ENCODE assay signal across 16 cellular contexts in the genomic region with DNA sequence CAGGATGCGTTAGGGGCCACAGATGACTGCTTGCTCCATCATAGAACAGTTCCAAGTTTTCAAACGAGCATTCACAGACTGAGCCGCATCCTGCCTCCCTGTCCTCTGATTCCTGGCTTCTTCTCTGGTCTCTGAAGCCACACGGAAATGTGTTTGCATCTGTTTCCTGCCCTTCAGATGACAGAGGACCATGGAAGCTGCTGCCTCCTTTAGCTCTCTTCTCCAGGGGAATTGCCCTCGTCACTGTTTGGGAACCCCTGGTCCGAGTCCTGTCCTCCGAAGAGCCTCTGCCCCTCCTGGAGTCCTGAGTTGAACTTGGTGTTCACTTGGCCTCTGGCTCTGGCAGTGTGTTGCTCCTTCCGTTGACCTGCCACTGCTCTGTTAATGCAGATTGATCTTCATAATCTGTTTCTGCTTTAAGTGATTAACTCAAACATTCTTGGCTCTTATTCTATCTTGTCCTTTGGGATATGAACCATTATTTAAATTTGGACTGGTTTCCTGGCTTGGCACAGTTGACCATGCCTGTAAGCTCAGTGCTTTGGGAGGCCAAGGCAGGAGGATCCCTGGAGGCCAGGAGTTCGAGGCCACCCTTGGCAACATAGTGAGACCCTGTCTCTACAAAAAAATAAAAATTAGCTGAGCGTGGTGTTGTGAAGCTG.
DNase-seq lines count a peak whose midpoint lies in the region; ATAC-seq and TF ChIP-seq lines count a peak whose summit lies in the region.
"Had no signal": no experiment of that assay in that cellular context is flagged by ENCODE, and none has a peak within 500 bp of the region (broad histone marks: within the 10 kb centered on the region; RNA-seq: fewer than 3 reads in every experiment).

No MANE protein-coding gene starts in this region.

- H3K27me3 ChIP-seq in adipocyte (replicated peaks; ENCODE audit: control insufficient read depth, insufficient read depth, low read length) (no peaks in the 10 kb centered on the region), lung (ENCODE audit: control insufficient read depth, insufficient read depth) (no peaks in the 10 kb centered on the region), stomach smooth muscle (ENCODE audit: control insufficient read depth in 1 of 2, insufficient read depth in 2 of 2, low read length in 2 of 2) (no peaks in the 10 kb centered on the region), neuronal stem cell (ENCODE audit: control insufficient read depth in 3 of 3, insufficient read depth in 3 of 3, low read depth in 1 of 3, low read length in 3 of 3) (no peaks in the 10 kb centered on the region)
- H3K27me3 ChIP-seq: colonic mucosa had no signal

- H3K9ac ChIP-seq in adipocyte (ENCODE audit: low read length) (no peak overlapping the region), stomach smooth muscle (ENCODE audit: low read length in 2 of 2) (peak overlapping the region; percentile 19 to 29), neuronal stem cell (ENCODE audit: low read depth, low read length, poor library complexity) (no peak overlapping the region)

- peak overlapping the region; percentile 1 for H3K4me3 ChIP-seq in adipocyte (ENCODE audit: low read length)
- no peak overlapping the region for H3K4me3 ChIP-seq in fibroblast of the aortic adventitia (ENCODE audit: low read depth, low read length)
- H3K4me3 ChIP-seq in lung = no peak overlapping the region
- H3K4me3 ChIP-seq in stomach smooth muscle (ENCODE audit: low read length in 2 of 2) = peak overlapping the region in 1 of 2 donors; percentile 29
- H3K4me3 ChIP-seq in neuronal stem cell (ENCODE audit: low read length in 2 of 2) = no peak overlapping the region
- H3K4me3 ChIP-seq: colonic mucosa, SK-N-MC had no signal

- 58 to 63% methylated on average over 10 of the region's 10 CpGs for WGBS in lung, 2 donors
- WGBS in neuronal stem cell (ENCODE audit: extremely low coverage in 2 of 2, insufficient read length in 2 of 2, insufficient replicate concordance in 1 of 2), 2 donors = no CpG with 5 or more reads among the region's 10 CpGs

- no peak overlapping the region for H2BK5ac ChIP-seq in neuronal stem cell (ENCODE audit: low read length)

- ATAC-seq in lung (ENCODE audit: insufficient read depth, low FRiP score) = peak; percentile 48
- ATAC-seq in HG02852 (IDR thresholded peaks at IDR 0.05; ENCODE audit: unreplicated experiment) = no peak
- ATAC-seq: stimulated activated memory B cell treated with anti-CD40 and anti-IgM and Interleukin-4, amounts not matched to agents 10 μg/mL and 1 μg/mL and 100 μg/mL, for 72 hours had no signal

- H3K23ac ChIP-seq in neuronal stem cell (ENCODE audit: low read depth, low read length, poor library complexity) = no peak overlapping the region

- no peak for TF ChIP-seq CTCF in fibroblast of the aortic adventitia (IDR thresholded peaks at IDR 0.05; ENCODE audit: insufficient read depth, low read length)
- TF ChIP-seq CTCF in lung (IDR thresholded peaks at IDR 0.05; ENCODE audit: control extremely low read depth, extremely low read depth) = no peak

- H4K8ac ChIP-seq in neuronal stem cell (ENCODE audit: low read depth, low read length) = no peak overlapping the region

- no peak overlapping the region for H2AFZ ChIP-seq in neuronal stem cell (ENCODE audit: low read length)

- peaks cover 2% of the 10 kb centered on the region for H3K79me1 ChIP-seq in neuronal stem cell (ENCODE audit: low read depth, low read length)

- no peak overlapping the region for H2BK120ac ChIP-seq in neuronal stem cell (ENCODE audit: low read depth, low read length)

- H3K27ac ChIP-seq in lung (ENCODE audit: low read depth in 1 of 2, low read length in 1 of 2) (peak overlapping the region; percentile 29 to 72), stomach smooth muscle (ENCODE audit: low read length) (peak overlapping the region; percentile 75), neuronal stem cell (replicated peaks; ENCODE audit: low read length) (no peak overlapping the region)
- H3K27ac ChIP-seq: colonic mucosa, SK-N-MC had no signal

- H3K18ac ChIP-seq in neuronal stem cell (ENCODE audit: low read length) = no peak overlapping the region

- H3K4ac ChIP-seq in neuronal stem cell (ENCODE audit: low read length) = no peak overlapping the region

- H3K36me3 ChIP-seq in adipocyte (ENCODE audit: control insufficient read depth, insufficient read depth, low read length, severe bottlenecking) (no peaks in the 10 kb centered on the region), lung (ENCODE audit: control insufficient read depth in 2 of 2, insufficient read depth in 2 of 2, low read length in 2 of 2) (peaks cover 9 to 18% of the 10 kb centered on the region in 2 donors), stomach smooth muscle (ENCODE audit: control insufficient read depth in 2 of 2, insufficient read depth in 2 of 2, low read length in 2 of 2) (peaks cover 14 to 22% of the 10 kb centered on the region in 2 donors), neuronal stem cell (replicated peaks in 1 of 2; ENCODE audit: control insufficient read depth in 2 of 2, insufficient read depth in 2 of 2, low read length in 2 of 2) (peaks cover 12 to 42% of the 10 kb centered on the region in 2 donors)

- H3K9me3 ChIP-seq in adipocyte (ENCODE audit: control insufficient read depth, low read length) (no peaks in the 10 kb centered on the region), lung (ENCODE audit: control insufficient read depth in 2 of 2, insufficient read depth in 1 of 2, low read length in 1 of 2) (no peaks in the 10 kb centered on the region), stomach smooth muscle (ENCODE audit: control insufficient read depth in 2 of 2, low read length in 2 of 2) (no peaks in the 10 kb centered on the region), neuronal stem cell (replicated peaks in 1 of 2; ENCODE audit: control insufficient read depth in 2 of 2, insufficient read depth in 1 of 2, low read depth in 1 of 2, low read length in 2 of 2) (no peaks in the 10 kb centered on the region)
- H3K9me3 ChIP-seq: colonic mucosa had no signal

- no peak overlapping the region for H3K14ac ChIP-seq in neuronal stem cell (ENCODE audit: low read length)

- H3K4me1 ChIP-seq in adipocyte (ENCODE audit: control insufficient read depth, insufficient read depth, low read length) = peaks cover 10% of the 10 kb centered on the region
- peaks cover 6 to 7% of the 10 kb centered on the region in 2 donors for H3K4me1 ChIP-seq in lung (ENCODE audit: control insufficient read depth in 2 of 2, insufficient read depth in 2 of 2, low read length in 2 of 2)
- peaks cover 43% of the 10 kb centered on the region for H3K4me1 ChIP-seq in stomach smooth muscle (ENCODE audit: control insufficient read depth, insufficient read depth, low read length)
- H3K4me1 ChIP-seq in neuronal stem cell (ENCODE audit: control insufficient read depth in 2 of 2, insufficient read depth in 1 of 2, low read depth in 1 of 2, low read length in 2 of 2) = peaks cover 6 to 9% of the 10 kb centered on the region in 2 donors
- H3K4me1 ChIP-seq: colonic mucosa had no signal

- H2BK12ac ChIP-seq in neuronal stem cell (ENCODE audit: low read length) = no peak overlapping the region

- DNase-seq in adipocyte (ENCODE audit: low read depth) (no peak), fibroblast of the aortic adventitia (ENCODE audit: low read depth) (peak; percentile 69), lung (ENCODE audit: low spot score) (no peak), neuronal stem cell (ENCODE audit: low spot score) (no peak), mucosa of gallbladder (ENCODE audit: low spot score) (no peak), UCSD-AML1 (lab: John Stamatoyannopoulos, UW; ENCODE audit: unreplicated experiment) (no peak)
- DNase-seq: activated CD4-positive, alpha-beta memory T cell treated with anti-CD3 and anti-CD28 coated beads for 36 hours; colonic mucosa; mammary epithelial cell; NCI-H2081 treated with DMSO at 0.1 percent for 48 hours; NCI-H526 treated with DMSO at 0.1 percent for 48 hours; small intestine had no signal

- H3K4me2 ChIP-seq in neuronal stem cell (ENCODE audit: insufficient read depth, low read length, poor library complexity, severe bottlenecking) = no peak overlapping the region

- no peak overlapping the region for H2AK5ac ChIP-seq in neuronal stem cell (ENCODE audit: low read depth, low read length)

- no peak overlapping the region for H2BK15ac ChIP-seq in neuronal stem cell (ENCODE audit: low read length)

- H4K91ac ChIP-seq in neuronal stem cell (ENCODE audit: low read depth, low read length, poor library complexity) = no peak overlapping the region

Comparison
In these comparisons a context has a peak if more than half of its experiments do, and no peak if none do; other contexts are left out.
1. H3K9ac ChIP-seq: peak in stomach smooth muscle (2 of 2); none in adipocyte (single experiment) and neuronal stem cell (single experiment).